ENCODE assay signal across 21 cellular contexts in the genomic region with DNA sequence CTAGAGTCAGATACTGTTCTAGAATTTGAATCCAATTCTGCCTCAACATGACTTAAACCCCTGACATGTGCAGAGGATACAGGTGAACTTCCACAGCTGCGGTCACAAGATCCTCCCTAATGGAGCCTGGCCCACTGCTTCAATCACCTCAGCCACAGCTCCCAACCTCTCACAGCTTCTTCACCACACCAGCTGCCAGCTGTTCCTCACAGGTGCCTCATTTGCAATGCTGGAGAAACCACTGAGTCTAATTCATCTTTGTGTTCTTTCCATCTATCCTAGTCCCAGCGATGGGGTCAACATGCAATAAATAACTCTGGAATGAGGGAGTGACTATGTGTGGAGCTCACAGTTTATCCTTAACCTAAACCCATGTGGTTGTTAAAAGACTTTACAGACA.
DNase-seq lines count a peak whose midpoint lies in the region; ATAC-seq, FAIRE-seq and TF ChIP-seq lines count a peak whose summit lies in the region.
"Had no signal": no experiment of that assay in that cellular context is flagged by ENCODE, and none has a peak within 500 bp of the region (broad histone marks: within the 10 kb centered on the region; RNA-seq: fewer than 3 reads in every experiment).

No MANE protein-coding gene starts in this region.

- H3K27ac ChIP-seq in SJCRH30 (peak overlapping the region; percentile 49), keratinocyte (ENCODE audit: control insufficient read depth, insufficient read depth, low read length) (no peak overlapping the region), thoracic aorta (peak overlapping the region; percentile 30 to 49), osteoblast (ENCODE audit: low read depth, low read length) (no peak overlapping the region), mesenchymal stem cell (ENCODE audit: low read length, poor library complexity, severe bottlenecking) (no peak overlapping the region)
- H3K27ac ChIP-seq: BLaER1 treated with 17β-estradiol and CSF1 and Interleukin-3, amounts not matched to agents 10 nM and 100 nM had no signal

- H3K23ac ChIP-seq in mesenchymal stem cell (ENCODE audit: low read length in 2 of 2): no peak overlapping the region

- H2BK120ac ChIP-seq in mesenchymal stem cell (ENCODE audit: low read depth, low read length): no peak overlapping the region

- no peaks in the 10 kb centered on the region for H3K9me3 Mint-ChIP-seq in Calu3 (ENCODE audit: low read depth, unreplicated experiment)

- no peaks in the 10 kb centered on the region for H4K20me1 ChIP-seq in keratinocyte (ENCODE audit: control insufficient read depth, extremely low read depth, insufficient read depth, low read length)
- no peaks in the 10 kb centered on the region for H4K20me1 ChIP-seq in osteoblast (ENCODE audit: insufficient read depth, low read length)
- H4K20me1 ChIP-seq: BLaER1 treated with 17β-estradiol and CSF1 and Interleukin-3, amounts not matched to agents 10 nM and 100 nM had no signal

- H3K27me3 Mint-ChIP-seq in Calu3 (ENCODE audit: unreplicated experiment): peaks cover 8% of the 10 kb centered on the region
- H3K27me3 Mint-ChIP-seq: B cell had no signal

- no peak overlapping the region for H4K8ac ChIP-seq in mesenchymal stem cell (ENCODE audit: low read length)

- H3K4me3 ChIP-seq in Jurkat, Clone E6-1 (ENCODE audit: low read length): no peak overlapping the region
- H3K4me3 ChIP-seq in SJCRH30 (no peak overlapping the region), keratinocyte (ENCODE audit: control insufficient read depth in 2 of 3, extremely low read depth in 1 of 3, insufficient read depth in 2 of 3, low read depth in 1 of 3, low read length in 3 of 3) (no peak overlapping the region), thoracic aorta (no peak overlapping the region), osteoblast (ENCODE audit: insufficient read depth, low read length) (no peak overlapping the region), mesenchymal stem cell (ENCODE audit: insufficient read depth in 1 of 2, low read depth in 1 of 2, low read length in 2 of 2) (no peak overlapping the region)
- H3K4me3 ChIP-seq: BLaER1 treated with 17β-estradiol and CSF1 and Interleukin-3, amounts not matched to agents 10 nM and 100 nM; GM23338 had no signal

- ATAC-seq in thoracic aorta (ENCODE audit: insufficient number of reproducible peaks, low FRiP score, low read depth): no peak
- ATAC-seq: CD8-positive, alpha-beta T cell; GM23338 had no signal

- H3K14ac ChIP-seq in mesenchymal stem cell (ENCODE audit: low read length in 2 of 2): no peak overlapping the region

- H3K4ac ChIP-seq in mesenchymal stem cell (ENCODE audit: low read depth in 1 of 2, low read length in 2 of 2): no peak overlapping the region

- peak; percentile 22 for DNase-seq in Jurkat, Clone E6-1 (ENCODE audit: low read depth, low spot score)
- peak; percentile 72 to 87 for DNase-seq in SJCRH30
- DNase-seq in keratinocyte (ENCODE audit: low read depth, low spot score): no peak
- DNase-seq in thoracic aorta (ENCODE audit: low spot score): no peak
- DNase-seq in Calu3: no peak
- no peak for DNase-seq in osteoblast (ENCODE audit: insufficient read length, low spot score, missing footprints)
- no peak for DNase-seq in mesenchymal stem cell
- DNase-seq: CD8-positive, alpha-beta T cell; DMS 273 treated with DMSO at 0.1 percent for 48 hours; DMS53; HCEC 1CT; IMR-90; KBM-7 had no signal

- H3K18ac ChIP-seq in mesenchymal stem cell (ENCODE audit: low read depth in 1 of 2, low read length in 2 of 2): no peak overlapping the region

- H4K91ac ChIP-seq in mesenchymal stem cell (ENCODE audit: low read length): no peak overlapping the region

- no peaks in the 10 kb centered on the region; the same call in none of the 2 replicates for H3K9me3 ChIP-seq in SJCRH30 (replicated peaks)
- H3K9me3 ChIP-seq in keratinocyte (ENCODE audit: control insufficient read depth, low read depth, low read length): no peaks in the 10 kb centered on the region
- H3K9me3 ChIP-seq in thoracic aorta: no peaks in the 10 kb centered on the region
- no peaks in the 10 kb centered on the region for H3K9me3 ChIP-seq in osteoblast (ENCODE audit: low read depth, low read length)
- H3K9me3 ChIP-seq in mesenchymal stem cell (ENCODE audit: control insufficient read depth, low read length): no peaks in the 10 kb centered on the region

- H2BK15ac ChIP-seq in mesenchymal stem cell (ENCODE audit: low read depth, poor library complexity, severe bottlenecking): no peak overlapping the region

- H2BK5ac ChIP-seq in mesenchymal stem cell (ENCODE audit: low read depth, low read length, poor library complexity, severe bottlenecking): no peak overlapping the region

- dilution Hi-C loops in keratinocyte (cut with MboI; ENCODE audit: extremely low pct_ligation_motif_present, low sequenced_read_pairs): no loop called here

- no peak overlapping the region for H3K4me2 ChIP-seq in keratinocyte (ENCODE audit: control insufficient read depth, extremely low read depth, insufficient read depth, low read depth, low read length)
- no peak overlapping the region for H3K4me2 ChIP-seq in osteoblast (ENCODE audit: insufficient read depth, low read length)
- no peak overlapping the region for H3K4me2 ChIP-seq in mesenchymal stem cell (ENCODE audit: low read length, poor library complexity, severe bottlenecking)
- H3K4me2 ChIP-seq: BLaER1 treated with 17β-estradiol and CSF1 and Interleukin-3, amounts not matched to agents 10 nM and 100 nM; GM23338 had no signal

- TF ChIP-seq CTCF in keratinocyte (optimal IDR thresholded peaks at IDR 0.05 in 1 of 3, IDR thresholded peaks at IDR 0.05 in 1 of 3, conservative IDR thresholded peaks at IDR 0.05 in 1 of 3; ENCODE audit: extremely low read depth in 1 of 3, insufficient read depth in 2 of 3, low read length in 3 of 3) (no peak), thoracic aorta (IDR thresholded peaks at IDR 0.05) (no peak), Calu3 (IDR thresholded peaks at IDR 0.05; ENCODE audit: unreplicated experiment) (no peak), osteoblast (IDR thresholded peaks at IDR 0.05; ENCODE audit: extremely low read depth, low read depth, low read length) (no peak)

- no peaks in the 10 kb centered on the region for H3K79me1 ChIP-seq in mesenchymal stem cell (replicated peaks; ENCODE audit: low read length, poor library complexity, severe bottlenecking)

- BruUV-seq in Calu3 (replicated peaks; lab: Mats Ljungman, UMichigan): no TSS peak

- no peaks in the 10 kb centered on the region for H3K36me3 ChIP-seq in SJCRH30
- no peaks in the 10 kb centered on the region for H3K36me3 ChIP-seq in keratinocyte (ENCODE audit: control insufficient read depth in 2 of 2, extremely low read depth in 1 of 2, insufficient read depth in 2 of 2, low read length in 2 of 2)
- no peaks in the 10 kb centered on the region for H3K36me3 ChIP-seq in thoracic aorta
- no peaks in the 10 kb centered on the region for H3K36me3 ChIP-seq in osteoblast (ENCODE audit: insufficient read depth, low read length)
- no peaks in the 10 kb centered on the region for H3K36me3 ChIP-seq in mesenchymal stem cell (ENCODE audit: control insufficient read depth in 1 of 2, insufficient read depth in 2 of 2, low read depth in 1 of 2, low read length in 2 of 2)
- H3K36me3 ChIP-seq: BLaER1 treated with 17β-estradiol and CSF1 and Interleukin-3, amounts not matched to agents 10 nM and 100 nM had no signal

- CTCF ChIA-PET in Calu3 (lab: Charles Lee): no interaction called here

- H2AFZ ChIP-seq in keratinocyte (ENCODE audit: control insufficient read depth, low read length): no peak overlapping the region
- H2AFZ ChIP-seq in osteoblast (ENCODE audit: low read length): no peak overlapping the region
- no peak overlapping the region for H2AFZ ChIP-seq in mesenchymal stem cell (ENCODE audit: low read depth, low read length)
- H2AFZ ChIP-seq: GM23338 had no signal

- H3K4me3 Mint-ChIP-seq in Calu3 (ENCODE audit: low read depth, unreplicated experiment): no peak overlapping the region
- H3K4me3 Mint-ChIP-seq: B cell; CD8-positive, alpha-beta T cell; GM23338 had no signal

- peak; percentile 17 for FAIRE-seq in keratinocyte (lab: Jason Lieb, UNC)
- FAIRE-seq: G401.6, GM12892, GM18507, H54, HTR-8/SVneo had no signal

- no peak overlapping the region for H2AK5ac ChIP-seq in mesenchymal stem cell (ENCODE audit: low read length, severe bottlenecking)

- H2BK12ac ChIP-seq in mesenchymal stem cell (ENCODE audit: low read length in 2 of 2): no peak overlapping the region

- no peaks in the 10 kb centered on the region for H3K36me3 Mint-ChIP-seq in Calu3 (ENCODE audit: insufficient read depth, unreplicated experiment)
- H3K36me3 Mint-ChIP-seq: CD8-positive, alpha-beta T cell had no signal

- H3K27ac Mint-ChIP-seq in Calu3 (ENCODE audit: unreplicated experiment): no peak overlapping the region
- H3K27ac Mint-ChIP-seq: B cell; CD8-positive, alpha-beta T cell; GM23338 had no signal

- no peaks in the 10 kb centered on the region for H3K27me3 ChIP-seq in SJCRH30
- H3K27me3 ChIP-seq in keratinocyte (ENCODE audit: control insufficient read depth, extremely low read depth, insufficient read depth, low read length): no peaks in the 10 kb centered on the region
- H3K27me3 ChIP-seq in thoracic aorta (replicated peaks; ENCODE audit: insufficient read depth): no peaks in the 10 kb centered on the region
- H3K27me3 ChIP-seq in osteoblast (ENCODE audit: insufficient read depth, low read length): no peaks in the 10 kb centered on the region
- H3K27me3 ChIP-seq in mesenchymal stem cell (ENCODE audit: control insufficient read depth in 1 of 2, insufficient read depth in 1 of 2, low read length in 2 of 2): no peaks in the 10 kb centered on the region
- H3K27me3 ChIP-seq: BLaER1 treated with 17β-estradiol and CSF1 and Interleukin-3, amounts not matched to agents 10 nM and 100 nM had no signal

- WGBS in mesenchymal stem cell: 100% methylated on average over 1 of the region's 2 CpGs

- H3K4me1 ChIP-seq in SJCRH30: peaks cover 28% of the 10 kb centered on the region
- H3K4me1 ChIP-seq in keratinocyte (ENCODE audit: control insufficient read depth, extremely low read depth, insufficient read depth, low read length): no peaks in the 10 kb centered on the region
- H3K4me1 ChIP-seq in thoracic aorta (ENCODE audit: control insufficient read depth in 1 of 2, low read depth in 2 of 2): peaks cover 12 to 37% of the 10 kb centered on the region in 2 donors
- no peaks in the 10 kb centered on the region for H3K4me1 ChIP-seq in osteoblast (ENCODE audit: insufficient read depth, low read length)
- no peaks in the 10 kb centered on the region for H3K4me1 ChIP-seq in mesenchymal stem cell (ENCODE audit: control insufficient read depth, insufficient read depth, low read depth, low read length)
- H3K4me1 ChIP-seq: BLaER1 treated with 17β-estradiol and CSF1 and Interleukin-3, amounts not matched to agents 10 nM and 100 nM had no signal

- no peaks in the 10 kb centered on the region for H3K79me2 ChIP-seq in keratinocyte (ENCODE audit: control insufficient read depth, insufficient read depth, low read length)
- H3K79me2 ChIP-seq in osteoblast (ENCODE audit: insufficient read depth, low read length): no peaks in the 10 kb centered on the region

- intact Hi-C loops in Calu3 (cut with micrococcal nuclease; ENCODE audit: unreplicated experiment): no loop called here

- no peaks in the 10 kb centered on the region for H3K9me1 ChIP-seq in keratinocyte (ENCODE audit: control insufficient read depth, extremely low read depth, insufficient read depth, low read length)

- H3K9ac ChIP-seq in keratinocyte (ENCODE audit: control insufficient read depth, extremely low read depth, insufficient read depth, low read length): no peak overlapping the region
- H3K9ac ChIP-seq in mesenchymal stem cell (ENCODE audit: low read length): no peak overlapping the region
- H3K9ac ChIP-seq: BLaER1 treated with 17β-estradiol and CSF1 and Interleukin-3, amounts not matched to agents 10 nM and 100 nM had no signal

- no peaks in the 10 kb centered on the region for H3K4me1 Mint-ChIP-seq in Calu3 (ENCODE audit: low read depth, unreplicated experiment)
- H3K4me1 Mint-ChIP-seq: B cell, GM23338 had no signal

Comparison
In these comparisons a context has a peak if more than half of its experiments do, and no peak if none do; other contexts are left out.
1. DNase-seq: peak in Jurkat, Clone E6-1 (single experiment) and SJCRH30 (2 of 2); none in keratinocyte (single experiment), thoracic aorta (single experiment), Calu3 (single experiment), osteoblast (single experiment) and mesenchymal stem cell (single experiment).
2. H3K27ac ChIP-seq: peak in SJCRH30 (single experiment) and thoracic aorta (2 of 2); none in keratinocyte (single experiment), osteoblast (single experiment) and mesenchymal stem cell (single experiment).